Comparison of ENCODE assay signal across 2 cellular contexts in the genomic region with DNA sequence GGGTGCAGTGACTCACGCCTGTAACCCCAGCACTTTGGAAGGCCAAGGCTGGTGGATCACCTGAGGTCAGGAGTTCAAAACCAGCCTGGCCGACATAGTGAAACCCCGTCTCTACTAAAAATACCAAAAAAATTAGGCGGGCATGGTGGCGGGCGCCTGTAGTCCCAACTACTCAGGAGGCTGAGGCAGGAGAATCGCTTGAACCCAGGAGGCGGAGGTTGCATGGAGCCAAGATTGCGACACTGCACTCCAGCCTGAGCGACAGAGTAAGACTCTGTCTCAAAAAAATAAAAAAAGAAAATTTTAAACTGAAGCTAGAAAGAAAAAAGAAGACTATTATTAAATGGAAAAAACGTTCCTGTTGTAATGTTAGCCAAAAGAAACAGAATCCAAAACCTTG. TPM values are rescaled to one million over a fixed set of nuclear protein-coding genes. Genes with fewer than 3 reads are reported as not detected.
"Had no signal": no experiment of that assay in that cellular context is flagged by ENCODE, and none has a peak within 500 bp of the region (broad histone marks: within the 10 kb centered on the region; RNA-seq: fewer than 3 reads in every experiment).

No MANE protein-coding gene starts in this region.

RNA-seq across cellular contexts. Expression of a gene that starts 20.7 kb away (rescaled TPM):
- total RNA-seq: natural killer cell treated with Interleukin-12 subunit alpha and Interleukin-12 subunit beta and Interleukin-15 and Interleukin-18, amount 100 ng/mL, for 72 hours had no signal
- polyA plus RNA-seq: naive thymus-derived CD8-positive, alpha-beta T cell had no signal
